ENCODE assay signal across 23 cellular contexts in genomic region chr2:19600982-19601381, GRCh38.
DNase-seq lines count a peak whose midpoint lies in the region; ATAC-seq, FAIRE-seq and TF ChIP-seq lines count a peak whose summit lies in the region.
"Had no signal": no experiment of that assay in that cellular context is flagged by ENCODE, and none has a peak within 500 bp of the region (broad histone marks: within the 10 kb centered on the region; RNA-seq: fewer than 3 reads in every experiment).

No MANE protein-coding gene starts in this region.

- no peaks in the 10 kb centered on the region for H4K20me1 ChIP-seq in HepG2 (ENCODE audit: insufficient read depth, low read length)
- H4K20me1 ChIP-seq: BLaER1 had no signal

- 61% methylated on average over 2 of the region's 2 CpGs for WGBS in right lobe of liver (ENCODE audit: insufficient coverage, low coverage, low lambda C conversion rate, missing lambda C conversion rate)
- WGBS in HepG2 (ENCODE audit: low lambda C conversion rate), result 0% methylated on average over 2 of the region's 2 CpGs

- H3K4me1 ChIP-seq in right lobe of liver (peaks cover 0 to 7% (median 0%) of the 10 kb centered on the region in 4 donors), HepG2 (ENCODE audit: insufficient read depth, low read length) (no peaks in the 10 kb centered on the region)
- H3K4me1 ChIP-seq: BE2C, BLaER1 had no signal

- POLR2A ChIA-PET in HepG2 (lab: Yijun Ruan, JAX), result no interaction called here

- FAIRE-seq in HepG2 (lab: Jason Lieb, UNC) (no peak), GM12892 (lab: Jason Lieb, UNC) (no peak)
- FAIRE-seq: GM12878, GM19239 had no signal

- peak; percentile 63 to 93 (median 80) for ATAC-seq in right lobe of liver
- no peak for ATAC-seq in HepG2
- ATAC-seq: GM12878 had no signal

- H3K27ac ChIP-seq in right lobe of liver, result no peak overlapping the region
- H3K27ac ChIP-seq in HepG2 (ENCODE audit: extremely low read length, insufficient read depth, low read length), result no peak overlapping the region
- H3K27ac ChIP-seq: 22Rv1, BLaER1 had no signal

- BruUV-seq in HepG2 (replicated peaks; lab: Mats Ljungman, UMichigan), result no TSS peak

- DNase-seq in right lobe of liver, result peak in 1 of 3 donors; percentile 45
- no peak for DNase-seq in HepG2 (ENCODE audit: low spot score)
- DNase-seq in NCI-H526 treated with DMSO at 0.1 percent for 48 hours (lab: John Stamatoyannopoulos, UW), result peak; percentile 89
- no peak for DNase-seq in GM12892 (ENCODE audit: insufficient read length)
- DNase-seq in islet precursor cell, result no peak
- DNase-seq: ACHN; BE2C; C1 segment of cervical spinal cord; CD4-positive, alpha-beta memory T cell; CD4-positive, CD25-positive, alpha-beta regulatory T cell; CD8-positive, alpha-beta memory T cell; COR-L47; DMS 273 treated with DMSO at 0.1 percent for 48 hours; DMS153; DMS53; DMS79; DND-41; EL; GDM1 had no signal

- H3K36me3 ChIP-seq in right lobe of liver, result no peaks in the 10 kb centered on the region
- H3K36me3 ChIP-seq in HepG2 (replicated peaks in 1 of 2; ENCODE audit: control insufficient read depth in 1 of 2, insufficient read depth in 2 of 2, low read length in 2 of 2), result no peaks in the 10 kb centered on the region
- H3K36me3 ChIP-seq: BE2C, BLaER1 had no signal

- intact Hi-C loops in right lobe of liver (cut with DNase I), result no loop called here
- intact Hi-C loops in HepG2 (cut with micrococcal nuclease; ENCODE audit: unreplicated experiment), result no loop called here

- H3K4me2 ChIP-seq in HepG2 (ENCODE audit: low read depth, low read length), result no peak overlapping the region
- H3K4me2 ChIP-seq: BLaER1 had no signal

- no peak overlapping the region for H2AFZ ChIP-seq in HepG2 (ENCODE audit: low read length)

- no peaks in the 10 kb centered on the region for H3K79me2 ChIP-seq in HepG2 (ENCODE audit: insufficient read depth, low read length)

- H3K4me3 ChIP-seq in right lobe of liver (no peak overlapping the region), HepG2 (replicated peaks in 1 of 3; ENCODE audit: insufficient read depth in 1 of 3, low read depth in 2 of 3, low read length in 3 of 3) (no peak overlapping the region)
- H3K4me3 ChIP-seq: BLaER1, GM12878 had no signal

- in situ Hi-C loops in HepG2 (cut with HindIII; ENCODE audit: extremely low pct_ligation_motif_present, low pct_unique_long_range_greater_than_20kb), result no loop called here

- H3K9ac ChIP-seq in HepG2 (ENCODE audit: insufficient read depth, low read depth, low read length), result no peak overlapping the region
- H3K9ac ChIP-seq: BLaER1 had no signal

- TF ChIP-seq EP300 in HepG2 (IDR thresholded peaks at IDR 0.05; ENCODE audit: low read depth in 2 of 2, low read length in 2 of 2), result no peak
- no peak for TF ChIP-seq EP300 in HepG2 (CRISPR knock-in tag; IDR thresholded peaks at IDR 0.05; ENCODE audit: borderline replicate concordance)

- TF ChIP-seq RAD21 in HepG2 (CRISPR knock-in tag; IDR thresholded peaks at IDR 0.05), result no peak

- no peaks in the 10 kb centered on the region for H3K9me3 ChIP-seq in right lobe of liver
- H3K9me3 ChIP-seq in HepG2 (ENCODE audit: low read length), result no peaks in the 10 kb centered on the region

- TF ChIP-seq CTCF in right lobe of liver (IDR thresholded peaks at IDR 0.05) (no peak), HepG2 (CRISPR knock-in tag; IDR thresholded peaks at IDR 0.05) (no peak)

- CTCF ChIA-PET in HepG2 (lab: Yijun Ruan, JAX; ENCODE audit: low intra/inter-chr PET ratio, low total read pairs), result no interaction called here

- TF ChIP-seq POLR2A in right lobe of liver (IDR thresholded peaks at IDR 0.05), result no peak
- TF ChIP-seq POLR2A in HepG2 (IDR thresholded peaks at IDR 0.05; ENCODE audit: insufficient read depth in 1 of 2, low read depth in 2 of 2, low read length in 2 of 2), result no peak
- TF ChIP-seq POLR2A in GM12892 (IDR thresholded peaks at IDR 0.05; ENCODE audit: low read depth, low read length), result no peak

- H3K27me3 ChIP-seq in right lobe of liver, result no peaks in the 10 kb centered on the region
- peaks cover 0 to 1% of the 10 kb centered on the region in 2 experiments; a peak in 1 of 5 replicates for H3K27me3 ChIP-seq in HepG2 (ENCODE audit: control insufficient read depth in 1 of 2, insufficient read depth in 2 of 2, low read length in 2 of 2)
- H3K27me3 ChIP-seq: BE2C, BLaER1 had no signal

TF ChIP-seq in HepG2, 621 proteins besides CTCF, POLR2A, EP300 and RAD21:
- TF ChIP-seq, protein P1, sequence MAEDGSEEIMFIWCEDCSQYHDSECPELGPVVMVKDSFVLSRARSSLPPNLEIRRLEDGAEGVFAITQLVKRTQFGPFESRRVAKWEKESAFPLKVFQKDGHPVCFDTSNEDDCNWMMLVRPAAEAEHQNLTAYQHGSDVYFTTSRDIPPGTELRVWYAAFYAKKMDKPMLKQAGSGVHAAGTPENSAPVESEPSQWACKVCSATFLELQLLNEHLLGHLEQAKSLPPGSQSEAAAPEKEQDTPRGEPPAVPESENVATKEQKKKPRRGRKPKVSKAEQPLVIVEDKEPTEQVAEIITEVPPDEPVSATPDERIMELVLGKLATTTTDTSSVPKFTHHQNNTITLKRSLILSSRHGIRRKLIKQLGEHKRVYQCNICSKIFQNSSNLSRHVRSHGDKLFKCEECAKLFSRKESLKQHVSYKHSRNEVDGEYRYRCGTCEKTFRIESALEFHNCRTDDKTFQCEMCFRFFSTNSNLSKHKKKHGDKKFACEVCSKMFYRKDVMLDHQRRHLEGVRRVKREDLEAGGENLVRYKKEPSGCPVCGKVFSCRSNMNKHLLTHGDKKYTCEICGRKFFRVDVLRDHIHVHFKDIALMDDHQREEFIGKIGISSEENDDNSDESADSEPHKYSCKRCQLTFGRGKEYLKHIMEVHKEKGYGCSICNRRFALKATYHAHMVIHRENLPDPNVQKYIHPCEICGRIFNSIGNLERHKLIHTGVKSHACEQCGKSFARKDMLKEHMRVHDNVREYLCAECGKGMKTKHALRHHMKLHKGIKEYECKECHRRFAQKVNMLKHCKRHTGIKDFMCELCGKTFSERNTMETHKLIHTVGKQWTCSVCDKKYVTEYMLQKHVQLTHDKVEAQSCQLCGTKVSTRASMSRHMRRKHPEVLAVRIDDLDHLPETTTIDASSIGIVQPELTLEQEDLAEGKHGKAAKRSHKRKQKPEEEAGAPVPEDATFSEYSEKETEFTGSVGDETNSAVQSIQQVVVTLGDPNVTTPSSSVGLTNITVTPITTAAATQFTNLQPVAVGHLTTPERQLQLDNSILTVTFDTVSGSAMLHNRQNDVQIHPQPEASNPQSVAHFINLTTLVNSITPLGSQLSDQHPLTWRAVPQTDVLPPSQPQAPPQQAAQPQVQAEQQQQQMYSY (CRISPR knock-in tag; IDR thresholded peaks at IDR 0.05), result no peak
- TF ChIP-seq GLI4 (CRISPR knock-in tag; IDR thresholded peaks at IDR 0.05; ENCODE audit: borderline replicate concordance) (no peak), AGO2 (optimal IDR thresholded peaks at IDR 0.05; ENCODE audit: low read depth, low read length) (no peak), AHDC1 (CRISPR knock-in tag; IDR thresholded peaks at IDR 0.05; ENCODE audit: borderline replicate concordance) (no peak), CREB3 (CRISPR knock-in tag; IDR thresholded peaks at IDR 0.05) (no peak), ZBTB21 (CRISPR knock-in tag; IDR thresholded peaks at IDR 0.05) (no peak), PHF8 (CRISPR knock-in tag; IDR thresholded peaks at IDR 0.05) (no peak)
